1 cellular context compared by ENCODE assay signal in genomic region chr19:40798223-40798996, GRCh38.
TF ChIP-seq lines count a peak whose summit lies in the region.

No MANE protein-coding gene starts in this region.

TF ChIP-seq in GM12878, 131 proteins besides CTCF, POLR2A, EP300 and RAD21 (continued from another document and continues in another):
- TF ChIP-seq TCF12 (IDR thresholded peaks at IDR 0.05; ENCODE audit: low read depth, low read length), result 0 out of 2 replicates have a peak, but pooled peaks have one; percentile 14
- TF ChIP-seq ATF3 (IDR thresholded peaks at IDR 0.05; ENCODE audit: borderline replicate concordance, extremely low read depth, low read depth, low read length), result no peak
- TF ChIP-seq MYC (IDR thresholded peaks at IDR 0.05; ENCODE audit: insufficient read depth, insufficient read length, insufficient replicate concordance, low read length, severe bottlenecking), result no peak
- TF ChIP-seq BHLHE40 (IDR thresholded peaks at IDR 0.05; ENCODE audit: borderline replicate concordance in 1 of 2, low read depth in 2 of 2, low read length in 1 of 2), result peak in 1 of 2 experiments; percentile 50; a peak in 3 of 4 replicates
- TF ChIP-seq GATAD2B (conservative IDR thresholded peaks at IDR 0.05; ENCODE audit: low read depth), result no peak
- no peak for TF ChIP-seq ZBTB33 (IDR thresholded peaks at IDR 0.05)
- TF ChIP-seq SRF (IDR thresholded peaks at IDR 0.05; ENCODE audit: low read depth in 2 of 2, low read length in 2 of 2), result no peak
- TF ChIP-seq SMC3 (IDR thresholded peaks at IDR 0.05; ENCODE audit: borderline replicate concordance, low read length), result peak; percentile 30; the same call in 1 of the 2 replicates
- peak; percentile 57; the same call in 1 of the 2 replicates for TF ChIP-seq IRF4 (IDR thresholded peaks at IDR 0.05; ENCODE audit: low read depth, low read length)
- peak; percentile 67 for TF ChIP-seq MXI1 (IDR thresholded peaks at IDR 0.05; ENCODE audit: low read depth, low read length)
- TF ChIP-seq REST (IDR thresholded peaks at IDR 0.05; ENCODE audit: low read depth, low read length), result no peak
- no peak for TF ChIP-seq SUZ12 (IDR thresholded peaks at IDR 0.05; ENCODE audit: unreplicated experiment)
- TF ChIP-seq CBX5 (IDR thresholded peaks at IDR 0.05; ENCODE audit: low read depth), result no peak
- peak; percentile 31; the same call in 1 of the 2 replicates for TF ChIP-seq ATF7 (IDR thresholded peaks at IDR 0.05; ENCODE audit: low read depth)
- no peak for TF ChIP-seq ESRRA (IDR thresholded peaks at IDR 0.05; ENCODE audit: low read length)
- TF ChIP-seq PBX3 (IDR thresholded peaks at IDR 0.05; ENCODE audit: insufficient replicate concordance, low read depth, low read length), result peak; percentile 7
- no peak for TF ChIP-seq CUX1 (IDR thresholded peaks at IDR 0.05; ENCODE audit: insufficient replicate concordance, low read depth, low read length)
- TF ChIP-seq LARP7 (IDR thresholded peaks at IDR 0.05), result 0 out of 2 replicates have a peak, but pooled peaks have one; percentile 50
- no peak for TF ChIP-seq ZNF592 (IDR thresholded peaks at IDR 0.05)
- no peak for TF ChIP-seq HDAC2 (IDR thresholded peaks at IDR 0.05)
- no peak for TF ChIP-seq ZBTB11 (CRISPR knock-in tag; IDR thresholded peaks at IDR 0.05)
- peak; percentile 23; the same call in 1 of the 2 replicates for TF ChIP-seq SMAD5 (IDR thresholded peaks at IDR 0.05; ENCODE audit: low read depth)
- peak; percentile 88 for TF ChIP-seq POLR2AphosphoS5 (IDR thresholded peaks at IDR 0.05; ENCODE audit: low read length)
- TF ChIP-seq BMI1 (IDR thresholded peaks at IDR 0.05; ENCODE audit: borderline replicate concordance), result no peak; the same call in 1 of the 2 replicates
- TF ChIP-seq MEF2B (IDR thresholded peaks at IDR 0.05; ENCODE audit: partially characterized antibody, poor library complexity, severe bottlenecking), result peak; percentile 25
- no peak for TF ChIP-seq TBL1XR1 (IDR thresholded peaks at IDR 0.05; ENCODE audit: low read depth, low read length)
- TF ChIP-seq STAT1 (conservative IDR thresholded peaks at IDR 0.05), result no peak
- TF ChIP-seq SKIL (IDR thresholded peaks at IDR 0.05; ENCODE audit: low read depth, poor library complexity, severe bottlenecking), result peak; percentile 68
- TF ChIP-seq CBFB (IDR thresholded peaks at IDR 0.05; ENCODE audit: low read depth), result peak; percentile 16; the same call in 1 of the 2 replicates
- 0 out of 2 replicates have a peak, but pooled peaks have one; percentile 34 for TF ChIP-seq RFX5 (IDR thresholded peaks at IDR 0.05; ENCODE audit: low read depth, low read length)
- TF ChIP-seq RBBP5 (conservative IDR thresholded peaks at IDR 0.05), result no peak
- TF ChIP-seq ZBED1 (IDR thresholded peaks at IDR 0.05; ENCODE audit: borderline replicate concordance), result peak; percentile 22; the same call in 1 of the 2 replicates
- peak; percentile 45; the same call in 1 of the 2 replicates for TF ChIP-seq MTA3 (IDR thresholded peaks at IDR 0.05; ENCODE audit: borderline replicate concordance, low read length)
- TF ChIP-seq SPI1 (IDR thresholded peaks at IDR 0.05; ENCODE audit: borderline replicate concordance, insufficient read depth, low read depth, low read length), result no peak
- no peak; the same call in 1 of the 2 replicates for TF ChIP-seq TAF1 (IDR thresholded peaks at IDR 0.05; ENCODE audit: borderline replicate concordance, low read depth, low read length)
